In genomic region chr4:152953514-152953913, GRCh38 we compare ENCODE assay signal across 27 cellular contexts. TPM values are rescaled to one million over a fixed set of nuclear protein-coding genes. Genes with fewer than 3 reads are reported as not detected.
"Had no signal": no experiment of that assay in that cellular context is flagged by ENCODE, and none has a peak within 500 bp of the region (broad histone marks: within the 10 kb centered on the region; RNA-seq: fewer than 3 reads in every experiment).

No MANE protein-coding gene starts in this region.

- H3K9me3 ChIP-seq: Peyer's patch, SJSA1 had no signal

- H3K9me3 Mint-ChIP-seq: activated B cell treated with CpG ODN at 0.5 μM for 24 hours; activated CD4-positive, alpha-beta T cell treated with anti-CD3 and anti-CD28 coated beads, Interleukin-2, amount 10 ng/mL, durations not matched to agents 24 days and 14 days; activated naive CD4-positive, alpha-beta T cell treated with anti-CD3 and anti-CD28 coated beads, Interleukin-2, amount 50 U/mL, for 72 hours; activated naive CD8-positive, alpha-beta T cell treated with anti-CD3 and anti-CD28 coated beads, Interleukin-2, amount 50 U/mL, for 24 hours; activated T-cell treated with anti-CD3 and anti-CD28 coated beads, Interleukin-2, amount 50 U/mL, for 24 hours; activated T-helper 1 cell treated with anti-CD3 and anti-CD28 coated beads, Interleukin-12 subunit alpha, Interleukin-12 subunit beta, Interleukin-2, Interleukin-4 antibody, amounts not matched to agents 30 ng/mL and 10 ng/mL and 1 ng/mL, durations not matched to agents 14 hours and 24 hours and 36 hours; brain; T-helper 1 cell treated with Interleukin-12 subunit alpha and Interleukin-12 subunit beta and Interleukin-4 antibody, amounts not matched to agents 30 μg/mL and 1 μg/mL, for 36 hours had no signal

- H3K27ac ChIP-seq: cardiac muscle cell, KMS-11, SJSA1 had no signal

- H3K27ac Mint-ChIP-seq: activated B cell treated with CpG ODN at 0.5 μM for 24 hours; activated CD4-positive, alpha-beta T cell treated with anti-CD3 and anti-CD28 coated beads, Interleukin-2, amount 10 ng/mL, durations not matched to agents 24 days and 14 days; activated CD8-positive, alpha-beta memory T cell treated with anti-CD3 and anti-CD28 coated beads, Interleukin-2, amount 10 ng/mL, durations not matched to agents 7 days and 5 days; activated naive CD4-positive, alpha-beta T cell treated with anti-CD3 and anti-CD28 coated beads, Interleukin-2, amount 50 U/mL, for 72 hours; activated naive CD8-positive, alpha-beta T cell treated with anti-CD3 and anti-CD28 coated beads, Interleukin-2, amount 50 U/mL, for 24 hours; activated T-cell treated with anti-CD3 and anti-CD28 coated beads, Interleukin-2, amount 50 U/mL, for 24 hours; activated T-helper 1 cell treated with anti-CD3 and anti-CD28 coated beads, Interleukin-12 subunit alpha, Interleukin-12 subunit beta, Interleukin-2, Interleukin-4 antibody, amounts not matched to agents 30 ng/mL and 10 ng/mL and 1 ng/mL, durations not matched to agents 14 hours and 24 hours and 36 hours; brain; T-helper 1 cell treated with Interleukin-12 subunit alpha and Interleukin-12 subunit beta and Interleukin-4 antibody, amounts not matched to agents 30 μg/mL and 1 μg/mL, for 36 hours had no signal

- H3K4me3 Mint-ChIP-seq: activated B cell treated with CpG ODN at 0.5 μM for 24 hours; activated CD4-positive, alpha-beta T cell treated with anti-CD3 and anti-CD28 coated beads, Interleukin-2, amount 10 ng/mL, durations not matched to agents 24 days and 14 days; activated CD8-positive, alpha-beta memory T cell treated with anti-CD3 and anti-CD28 coated beads, Interleukin-2, amount 10 ng/mL, durations not matched to agents 7 days and 5 days; activated naive CD8-positive, alpha-beta T cell treated with anti-CD3 and anti-CD28 coated beads, Interleukin-2, amount 50 U/mL, for 24 hours; activated T-cell treated with anti-CD3 and anti-CD28 coated beads, Interleukin-2, amount 50 U/mL, for 24 hours; activated T-helper 1 cell treated with anti-CD3 and anti-CD28 coated beads, Interleukin-12 subunit alpha, Interleukin-12 subunit beta, Interleukin-2, Interleukin-4 antibody, amounts not matched to agents 30 ng/mL and 10 ng/mL and 1 ng/mL, durations not matched to agents 14 hours and 24 hours and 36 hours; brain; T-helper 1 cell treated with Interleukin-12 subunit alpha and Interleukin-12 subunit beta and Interleukin-4 antibody, amounts not matched to agents 30 μg/mL and 1 μg/mL, for 36 hours had no signal

- H3K36me3 ChIP-seq: cardiac muscle cell, SJSA1 had no signal

- H3K36me3 Mint-ChIP-seq: activated CD8-positive, alpha-beta memory T cell treated with anti-CD3 and anti-CD28 coated beads, Interleukin-2, amount 10 ng/mL, durations not matched to agents 7 days and 5 days; activated naive CD4-positive, alpha-beta T cell treated with anti-CD3 and anti-CD28 coated beads, Interleukin-2, amount 50 U/mL, for 72 hours had no signal

- DNase-seq: activated B cell treated with CpG ODN at 0.5 μM for 24 hours; activated CD4-positive, alpha-beta T cell treated with anti-CD3 and anti-CD28 coated beads for 1 hour; activated CD4-positive, alpha-beta T cell treated with anti-CD3 and anti-CD28 coated beads, Interleukin-2, amount 10 ng/mL, durations not matched to agents 24 days and 14 days; activated CD4-positive, alpha-beta T cell treated with anti-CD3 and anti-CD28 coated beads, Interleukin-2, amount 50 U/mL, for 48 hours; activated CD8-positive, alpha-beta memory T cell treated with anti-CD3 and anti-CD28 coated beads, Interleukin-2, amount 10 ng/mL, durations not matched to agents 7 days and 5 days; activated effector memory CD4-positive, alpha-beta T cell treated with Interleukin-2 at 50 U/mL for 16 hours; activated naive CD4-positive, alpha-beta T cell treated with Interleukin-2 at 50 U/mL for 16 hours; activated naive CD8-positive, alpha-beta T cell treated with anti-CD3 and anti-CD28 coated beads, Interleukin-2, amount 50 U/mL, for 24 hours; activated T-cell treated with anti-CD3 and anti-CD28 coated beads, Interleukin-2, amount 50 U/mL, for 24 hours; amygdala; cerebellar nuclear complex; MM.1S; NCI-H1105; NCI-H1436; NCI-H1694 treated with DMSO at 0.1 percent for 48 hours; NCI-H2029 treated with DMSO at 0.1 percent for 48 hours; NCI-H446; NCI-H524; Peyer's patch; SHP77 had no signal

- H3K4me2 ChIP-seq: KMS-11 had no signal

- H3K27me3 ChIP-seq: Peyer's patch had no signal

- H3K4me3 ChIP-seq: cardiac muscle cell, Peyer's patch, SJSA1 had no signal

- H3K4me1 Mint-ChIP-seq: activated CD4-positive, alpha-beta T cell treated with anti-CD3 and anti-CD28 coated beads, Interleukin-2, amount 10 ng/mL, durations not matched to agents 24 days and 14 days; activated CD8-positive, alpha-beta memory T cell treated with anti-CD3 and anti-CD28 coated beads, Interleukin-2, amount 10 ng/mL, durations not matched to agents 7 days and 5 days had no signal

- H3K9ac ChIP-seq: KMS-11 had no signal

RNA-seq across cellular contexts. Expression of gene FHDC1, which starts 17.4 kb away (rescaled TPM):
- polyA plus RNA-seq: cardiac muscle cell had no signal
